ENCODE assay signal across 8 cellular contexts in genomic region chr18:33231474-33232317, GRCh38.
DNase-seq lines count a peak whose midpoint lies in the region; ATAC-seq and TF ChIP-seq lines count a peak whose summit lies in the region.

No MANE protein-coding gene starts in this region.

- DNase-seq in AML-193 (lab: John Stamatoyannopoulos, UW) = peak; percentile 45 to 49
- peak; percentile 84 for DNase-seq in NCI-H1105 treated with DMSO at 0.1 percent for 48 hours (lab: John Stamatoyannopoulos, UW)
- peak; percentile 15 to 69 for DNase-seq in SW 1271 (lab: John Stamatoyannopoulos, UW)
- DNase-seq in caudate nucleus (lab: John Stamatoyannopoulos, UW) = peak in 55 of 61 donors; percentile 0 to 81 (median 38)
- peak; percentile 75 for DNase-seq in left lobe of liver (ENCODE audit: low spot score)
- DNase-seq in stimulated activated CD4-positive, alpha-beta T cell treated with anti-CD3 and anti-CD28 coated beads, Interleukin-4, amount 100 ng/mL, for 24 hours = peak; percentile 51

- no peak for TF ChIP-seq POLR2A in GM18505 (IDR thresholded peaks at IDR 0.05; ENCODE audit: borderline replicate concordance, extremely low read depth, insufficient read depth, insufficient read length)

- ATAC-seq in GM18505 (IDR thresholded peaks at IDR 0.05; ENCODE audit: unreplicated experiment) (peak; percentile 93), HG02884 (IDR thresholded peaks at IDR 0.05; ENCODE audit: unreplicated experiment) (peak; percentile 93), left lobe of liver (peak; percentile 100)

- no peak overlapping the region for H3K27ac ChIP-seq in caudate nucleus (ENCODE audit: low read depth, low read length)
